Comparison of ENCODE assay signal across 1 cellular context in the genomic region with DNA sequence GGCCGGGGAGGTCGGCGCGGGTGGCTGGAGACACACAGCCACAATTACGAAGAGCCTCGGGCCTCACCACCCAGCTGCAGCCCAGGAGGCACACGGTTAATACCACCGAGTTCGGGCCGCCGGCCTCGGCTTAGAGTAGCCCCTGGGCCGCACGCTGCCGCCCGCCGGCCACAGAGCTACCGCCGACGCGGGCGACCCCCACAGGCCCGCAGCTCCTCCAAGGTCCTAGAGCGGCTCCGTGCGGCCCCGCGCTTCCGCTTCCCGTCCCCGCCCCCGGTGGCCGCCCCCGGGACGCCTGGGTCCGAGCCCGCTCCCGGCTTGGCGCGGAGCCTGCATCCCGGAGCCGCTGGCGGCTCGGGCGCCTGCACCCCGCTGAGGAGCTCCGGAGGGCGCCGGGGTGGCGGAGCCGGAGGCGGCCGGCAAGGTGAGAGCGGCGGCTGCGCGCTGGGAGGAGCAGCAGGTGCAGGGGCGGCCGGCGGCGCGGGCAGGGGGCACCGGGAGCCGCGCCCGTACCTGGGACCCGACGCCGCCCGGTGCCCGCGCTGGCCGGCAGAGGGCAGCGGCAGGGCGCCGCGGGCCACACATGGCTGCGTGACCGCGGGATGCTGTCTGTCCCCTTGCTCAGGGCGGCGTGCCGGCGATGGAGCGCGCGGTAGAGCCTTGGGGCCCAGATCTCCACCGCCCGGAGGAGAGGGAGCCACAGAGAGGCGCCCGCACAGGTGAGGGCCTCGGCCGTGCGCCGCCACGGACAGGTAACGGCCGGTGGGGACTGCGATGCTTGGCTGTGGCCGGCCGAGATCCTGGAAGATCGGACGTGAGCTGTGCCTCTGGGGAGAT.
TF ChIP-seq lines count a peak whose summit lies in the region.

Gene ZNF48 (plus strand): TSS at position 266 of the 837 bp plus-strand sequence. CDS start 375 bp downstream, at position 641.

TF ChIP-seq in K562, 482 proteins besides CTCF, POLR2A, EP300 and RAD21 (continued from another document and continues in another):
- peak; percentile 48; the same call in 1 of the 2 replicates for TF ChIP-seq JUND (IDR thresholded peaks at IDR 0.05; ENCODE audit: borderline replicate concordance, low read depth, low read length)
- no peak; the same call in 2 of the 3 replicates for TF ChIP-seq JUND (tag; IDR thresholded peaks at IDR 0.05; ENCODE audit: borderline replicate concordance, low read depth, low read length)
- TF ChIP-seq ZZZ3 (IDR thresholded peaks at IDR 0.05): no peak
- TF ChIP-seq SRSF3 (IDR thresholded peaks at IDR 0.05; ENCODE audit: insufficient read depth, low read length): no peak
- peak; percentile 95 for TF ChIP-seq CXXC5 (CRISPR knock-in tag; IDR thresholded peaks at IDR 0.05)
- no peak for TF ChIP-seq SMARCA4 (IDR thresholded peaks at IDR 0.05)
- peak in 1 of 2 experiments; percentile 55; a peak in 1 of 4 replicates for TF ChIP-seq TBL1XR1 (IDR thresholded peaks at IDR 0.05; ENCODE audit: low read length in 2 of 2)
- TF ChIP-seq, protein P1, sequence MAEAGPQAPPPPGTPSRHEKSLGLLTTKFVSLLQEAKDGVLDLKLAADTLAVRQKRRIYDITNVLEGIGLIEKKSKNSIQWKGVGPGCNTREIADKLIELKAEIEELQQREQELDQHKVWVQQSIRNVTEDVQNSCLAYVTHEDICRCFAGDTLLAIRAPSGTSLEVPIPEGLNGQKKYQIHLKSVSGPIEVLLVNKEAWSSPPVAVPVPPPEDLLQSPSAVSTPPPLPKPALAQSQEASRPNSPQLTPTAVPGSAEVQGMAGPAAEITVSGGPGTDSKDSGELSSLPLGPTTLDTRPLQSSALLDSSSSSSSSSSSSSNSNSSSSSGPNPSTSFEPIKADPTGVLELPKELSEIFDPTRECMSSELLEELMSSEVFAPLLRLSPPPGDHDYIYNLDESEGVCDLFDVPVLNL (CRISPR knock-in tag; IDR thresholded peaks at IDR 0.05; ENCODE audit: low read depth): no peak
- no peak for TF ChIP-seq ID3 (CRISPR knock-in tag; IDR thresholded peaks at IDR 0.05)
- peak; percentile 74; the same call in 1 of the 2 replicates for TF ChIP-seq ID3 (tag; IDR thresholded peaks at IDR 0.05)
- TF ChIP-seq TAF1 (IDR thresholded peaks at IDR 0.05; ENCODE audit: control insufficient read depth, extremely low read depth, insufficient read depth, low read length, severe bottlenecking): peak; percentile 55
- no peak for TF ChIP-seq HDAC8 (tag; IDR thresholded peaks at IDR 0.05)
- TF ChIP-seq NR1H2 (CRISPR knock-in tag; IDR thresholded peaks at IDR 0.05): no peak
- no peak for TF ChIP-seq ZNF197 (CRISPR knock-in tag; IDR thresholded peaks at IDR 0.05; ENCODE audit: low read depth)
- no peak for TF ChIP-seq ZNF41 (CRISPR knock-in tag; conservative IDR thresholded peaks at IDR 0.05)
- no peak for TF ChIP-seq TARDBP (IDR thresholded peaks at IDR 0.05)
- TF ChIP-seq SPI1 (IDR thresholded peaks at IDR 0.05; ENCODE audit: borderline replicate concordance, low read depth, low read length): peak; percentile 55; the same call in 1 of the 2 replicates
- TF ChIP-seq SRF (CRISPR knock-in tag; IDR thresholded peaks at IDR 0.05): no peak
- TF ChIP-seq POLR2G (IDR thresholded peaks at IDR 0.05; ENCODE audit: low read depth, low read length): peak; percentile 84
- peak in 2 of 3 experiments; percentile 44 to 57 for TF ChIP-seq YY1 (IDR thresholded peaks at IDR 0.05; ENCODE audit: borderline replicate concordance in 1 of 3, control insufficient read depth in 1 of 3, extremely low read depth in 1 of 3, insufficient read depth in 3 of 3, insufficient read length in 1 of 3, insufficient replicate concordance in 2 of 3, low read depth in 1 of 3, low read length in 2 of 3)
- TF ChIP-seq ZBTB11 (CRISPR knock-in tag; IDR thresholded peaks at IDR 0.05): peak in 1 of 3 experiments; percentile 77; a peak in 2 of 6 replicates
- TF ChIP-seq, protein P2, sequence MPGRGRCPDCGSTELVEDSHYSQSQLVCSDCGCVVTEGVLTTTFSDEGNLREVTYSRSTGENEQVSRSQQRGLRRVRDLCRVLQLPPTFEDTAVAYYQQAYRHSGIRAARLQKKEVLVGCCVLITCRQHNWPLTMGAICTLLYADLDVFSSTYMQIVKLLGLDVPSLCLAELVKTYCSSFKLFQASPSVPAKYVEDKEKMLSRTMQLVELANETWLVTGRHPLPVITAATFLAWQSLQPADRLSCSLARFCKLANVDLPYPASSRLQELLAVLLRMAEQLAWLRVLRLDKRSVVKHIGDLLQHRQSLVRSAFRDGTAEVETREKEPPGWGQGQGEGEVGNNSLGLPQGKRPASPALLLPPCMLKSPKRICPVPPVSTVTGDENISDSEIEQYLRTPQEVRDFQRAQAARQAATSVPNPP (IDR thresholded peaks at IDR 0.05; ENCODE audit: borderline replicate concordance, insufficient read depth, insufficient read length): no peak
- TF ChIP-seq LCOR (CRISPR knock-in tag; IDR thresholded peaks at IDR 0.05): no peak
- peak; percentile 93; the same call in 1 of the 2 replicates for TF ChIP-seq ZBTB1 (CRISPR knock-in tag; IDR thresholded peaks at IDR 0.05; ENCODE audit: borderline replicate concordance, low read depth)
- TF ChIP-seq, protein P3, sequence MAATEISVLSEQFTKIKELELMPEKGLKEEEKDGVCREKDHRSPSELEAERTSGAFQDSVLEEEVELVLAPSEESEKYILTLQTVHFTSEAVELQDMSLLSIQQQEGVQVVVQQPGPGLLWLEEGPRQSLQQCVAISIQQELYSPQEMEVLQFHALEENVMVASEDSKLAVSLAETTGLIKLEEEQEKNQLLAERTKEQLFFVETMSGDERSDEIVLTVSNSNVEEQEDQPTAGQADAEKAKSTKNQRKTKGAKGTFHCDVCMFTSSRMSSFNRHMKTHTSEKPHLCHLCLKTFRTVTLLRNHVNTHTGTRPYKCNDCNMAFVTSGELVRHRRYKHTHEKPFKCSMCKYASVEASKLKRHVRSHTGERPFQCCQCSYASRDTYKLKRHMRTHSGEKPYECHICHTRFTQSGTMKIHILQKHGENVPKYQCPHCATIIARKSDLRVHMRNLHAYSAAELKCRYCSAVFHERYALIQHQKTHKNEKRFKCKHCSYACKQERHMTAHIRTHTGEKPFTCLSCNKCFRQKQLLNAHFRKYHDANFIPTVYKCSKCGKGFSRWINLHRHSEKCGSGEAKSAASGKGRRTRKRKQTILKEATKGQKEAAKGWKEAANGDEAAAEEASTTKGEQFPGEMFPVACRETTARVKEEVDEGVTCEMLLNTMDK (IDR thresholded peaks at IDR 0.05; ENCODE audit: borderline replicate concordance, insufficient read depth, low read depth, low read length, poor library complexity, severe bottlenecking): peak; percentile 62
- peak; percentile 68 for TF ChIP-seq BHLHE40 (IDR thresholded peaks at IDR 0.05; ENCODE audit: low read length)
- peak; percentile 57; the same call in 1 of the 2 replicates for TF ChIP-seq KLF1 (tag; IDR thresholded peaks at IDR 0.05)
- TF ChIP-seq, protein P4, sequence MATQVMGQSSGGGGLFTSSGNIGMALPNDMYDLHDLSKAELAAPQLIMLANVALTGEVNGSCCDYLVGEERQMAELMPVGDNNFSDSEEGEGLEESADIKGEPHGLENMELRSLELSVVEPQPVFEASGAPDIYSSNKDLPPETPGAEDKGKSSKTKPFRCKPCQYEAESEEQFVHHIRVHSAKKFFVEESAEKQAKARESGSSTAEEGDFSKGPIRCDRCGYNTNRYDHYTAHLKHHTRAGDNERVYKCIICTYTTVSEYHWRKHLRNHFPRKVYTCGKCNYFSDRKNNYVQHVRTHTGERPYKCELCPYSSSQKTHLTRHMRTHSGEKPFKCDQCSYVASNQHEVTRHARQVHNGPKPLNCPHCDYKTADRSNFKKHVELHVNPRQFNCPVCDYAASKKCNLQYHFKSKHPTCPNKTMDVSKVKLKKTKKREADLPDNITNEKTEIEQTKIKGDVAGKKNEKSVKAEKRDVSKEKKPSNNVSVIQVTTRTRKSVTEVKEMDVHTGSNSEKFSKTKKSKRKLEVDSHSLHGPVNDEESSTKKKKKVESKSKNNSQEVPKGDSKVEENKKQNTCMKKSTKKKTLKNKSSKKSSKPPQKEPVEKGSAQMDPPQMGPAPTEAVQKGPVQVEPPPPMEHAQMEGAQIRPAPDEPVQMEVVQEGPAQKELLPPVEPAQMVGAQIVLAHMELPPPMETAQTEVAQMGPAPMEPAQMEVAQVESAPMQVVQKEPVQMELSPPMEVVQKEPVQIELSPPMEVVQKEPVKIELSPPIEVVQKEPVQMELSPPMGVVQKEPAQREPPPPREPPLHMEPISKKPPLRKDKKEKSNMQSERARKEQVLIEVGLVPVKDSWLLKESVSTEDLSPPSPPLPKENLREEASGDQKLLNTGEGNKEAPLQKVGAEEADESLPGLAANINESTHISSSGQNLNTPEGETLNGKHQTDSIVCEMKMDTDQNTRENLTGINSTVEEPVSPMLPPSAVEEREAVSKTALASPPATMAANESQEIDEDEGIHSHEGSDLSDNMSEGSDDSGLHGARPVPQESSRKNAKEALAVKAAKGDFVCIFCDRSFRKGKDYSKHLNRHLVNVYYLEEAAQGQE (CRISPR knock-in tag; IDR thresholded peaks at IDR 0.05; ENCODE audit: low read depth): no peak
- TF ChIP-seq PRPF4 (IDR thresholded peaks at IDR 0.05; ENCODE audit: insufficient read depth, low read depth, low read length, poor library complexity, severe bottlenecking): peak; percentile 14
- peak; percentile 15 for TF ChIP-seq POLR2B (IDR thresholded peaks at IDR 0.05; ENCODE audit: low read depth, partially characterized antibody)
- no peak for TF ChIP-seq ZSCAN29 (IDR thresholded peaks at IDR 0.05)
- TF ChIP-seq BCOR (IDR thresholded peaks at IDR 0.05): no peak
- TF ChIP-seq SMARCC2 (IDR thresholded peaks at IDR 0.05; ENCODE audit: low read depth): no peak
- TF ChIP-seq ZNF12 (CRISPR knock-in tag; IDR thresholded peaks at IDR 0.05): no peak
- TF ChIP-seq EP400 (IDR thresholded peaks at IDR 0.05): peak; percentile 56; the same call in 1 of the 2 replicates
- no peak for TF ChIP-seq HDGF (IDR thresholded peaks at IDR 0.05)
- no peak for TF ChIP-seq ATF1 (CRISPR knock-in tag; IDR thresholded peaks at IDR 0.05)
- TF ChIP-seq ATF1 (tag; IDR thresholded peaks at IDR 0.05): peak; percentile 48
- no peak for TF ChIP-seq IRF9 (tag; IDR thresholded peaks at IDR 0.05)
- TF ChIP-seq, protein P5, sequence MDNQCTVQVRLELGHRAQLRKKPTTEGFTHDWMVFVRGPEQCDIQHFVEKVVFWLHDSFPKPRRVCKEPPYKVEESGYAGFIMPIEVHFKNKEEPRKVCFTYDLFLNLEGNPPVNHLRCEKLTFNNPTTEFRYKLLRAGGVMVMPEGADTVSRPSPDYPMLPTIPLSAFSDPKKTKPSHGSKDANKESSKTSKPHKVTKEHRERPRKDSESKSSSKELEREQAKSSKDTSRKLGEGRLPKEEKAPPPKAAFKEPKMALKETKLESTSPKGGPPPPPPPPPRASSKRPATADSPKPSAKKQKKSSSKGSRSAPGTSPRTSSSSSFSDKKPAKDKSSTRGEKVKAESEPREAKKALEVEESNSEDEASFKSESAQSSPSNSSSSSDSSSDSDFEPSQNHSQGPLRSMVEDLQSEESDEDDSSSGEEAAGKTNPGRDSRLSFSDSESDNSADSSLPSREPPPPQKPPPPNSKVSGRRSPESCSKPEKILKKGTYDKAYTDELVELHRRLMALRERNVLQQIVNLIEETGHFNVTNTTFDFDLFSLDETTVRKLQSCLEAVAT (IDR thresholded peaks at IDR 0.05): no peak
- peak; percentile 77 for TF ChIP-seq CTBP1 (IDR thresholded peaks at IDR 0.05; ENCODE audit: borderline replicate concordance)
- no peak for TF ChIP-seq BRD4 (IDR thresholded peaks at IDR 0.05)
- TF ChIP-seq ZC3H4 (CRISPR knock-in tag; IDR thresholded peaks at IDR 0.05; ENCODE audit: borderline replicate concordance): no peak
- TF ChIP-seq ZNF239 (CRISPR knock-in tag; IDR thresholded peaks at IDR 0.05): no peak
- TF ChIP-seq, protein P6, sequence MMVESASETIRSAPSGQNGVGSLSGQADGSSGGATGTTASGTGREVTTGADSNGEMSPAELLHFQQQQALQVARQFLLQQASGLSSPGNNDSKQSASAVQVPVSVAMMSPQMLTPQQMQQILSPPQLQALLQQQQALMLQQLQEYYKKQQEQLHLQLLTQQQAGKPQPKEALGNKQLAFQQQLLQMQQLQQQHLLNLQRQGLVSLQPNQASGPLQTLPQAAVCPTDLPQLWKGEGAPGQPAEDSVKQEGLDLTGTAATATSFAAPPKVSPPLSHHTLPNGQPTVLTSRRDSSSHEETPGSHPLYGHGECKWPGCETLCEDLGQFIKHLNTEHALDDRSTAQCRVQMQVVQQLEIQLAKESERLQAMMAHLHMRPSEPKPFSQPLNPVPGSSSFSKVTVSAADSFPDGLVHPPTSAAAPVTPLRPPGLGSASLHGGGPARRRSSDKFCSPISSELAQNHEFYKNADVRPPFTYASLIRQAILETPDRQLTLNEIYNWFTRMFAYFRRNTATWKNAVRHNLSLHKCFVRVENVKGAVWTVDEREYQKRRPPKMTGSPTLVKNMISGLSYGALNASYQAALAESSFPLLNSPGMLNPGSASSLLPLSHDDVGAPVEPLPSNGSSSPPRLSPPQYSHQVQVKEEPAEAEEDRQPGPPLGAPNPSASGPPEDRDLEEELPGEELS (CRISPR knock-in tag; IDR thresholded peaks at IDR 0.05; ENCODE audit: borderline replicate concordance): no peak; the same call in 1 of the 2 replicates
